ENCODE assay signal across 8 cellular contexts in genomic region chr9:96009690-96010477, GRCh38.
A peak's percentile ranks its signal among the peaks of the same experiment; 100 is the strongest.
DNase-seq lines count a peak whose midpoint lies in the region; ATAC-seq, FAIRE-seq and TF ChIP-seq lines count a peak whose summit lies in the region.

No MANE protein-coding gene starts in this region.

- no peaks in the 10 kb centered on the region for H3K27me3 Mint-ChIP-seq in T-helper 2 cell treated with Interferon-gamma antibody and Interleukin-4, amounts not matched to agents 5 μg/mL and 100 μg/mL, for 36 hours (ENCODE audit: low read depth)

- ATAC-seq in GM18502 (IDR thresholded peaks at IDR 0.05; ENCODE audit: poor library complexity, unreplicated experiment) = no peak
- no peak for ATAC-seq in HG03039 (IDR thresholded peaks at IDR 0.05; ENCODE audit: unreplicated experiment)

- no peak for TF ChIP-seq POLR2A in H54 (IDR thresholded peaks at IDR 0.05; ENCODE audit: low read depth, low read length)

- no peak for DNase-seq in H54 (ENCODE audit: insufficient read length, low spot score)
- peak; percentile 66 for DNase-seq in T-helper 2 cell treated with Interferon-gamma antibody and Interleukin-4, amounts not matched to agents 5 μg/mL and 100 μg/mL, for 36 hours (ENCODE audit: low spot score)
- DNase-seq in astrocyte of the spinal cord (ENCODE audit: low read depth, low spot score) = peak; percentile 29
- DNase-seq in stimulated activated CD4-positive, alpha-beta T cell treated with anti-CD3 and anti-CD28 coated beads, Interleukin-15, amount 100 ng/mL, for 24 hours = peak; percentile 56
- no peak for DNase-seq in anterior cingulate cortex (lab: John Stamatoyannopoulos, UW)
- DNase-seq in 8988T = no peak

- peaks cover 34% of the 10 kb centered on the region for H3K36me3 Mint-ChIP-seq in T-helper 2 cell treated with Interferon-gamma antibody and Interleukin-4, amounts not matched to agents 5 μg/mL and 100 μg/mL, for 36 hours (ENCODE audit: low read depth)

- peak; percentile 84 for FAIRE-seq in H54 (lab: Jason Lieb, UNC)

- no peak for TF ChIP-seq CTCF in astrocyte of the spinal cord (IDR thresholded peaks at IDR 0.05; ENCODE audit: low read depth, low read length)

- H3K4me3 ChIP-seq in astrocyte of the spinal cord (ENCODE audit: low read depth, low read length) = no peak overlapping the region

- peaks cover 5% of the 10 kb centered on the region for H3K9me3 Mint-ChIP-seq in T-helper 2 cell treated with Interferon-gamma antibody and Interleukin-4, amounts not matched to agents 5 μg/mL and 100 μg/mL, for 36 hours

- in situ Hi-C loops in astrocyte of the spinal cord (cut with HindIII; ENCODE audit: low sequenced_read_pairs) = no loop called here

- peaks cover 54% of the 10 kb centered on the region for H3K4me1 Mint-ChIP-seq in T-helper 2 cell treated with Interferon-gamma antibody and Interleukin-4, amounts not matched to agents 5 μg/mL and 100 μg/mL, for 36 hours (ENCODE audit: low read depth)

- peak overlapping the region; percentile 99 for H3K27ac Mint-ChIP-seq in T-helper 2 cell treated with Interferon-gamma antibody and Interleukin-4, amounts not matched to agents 5 μg/mL and 100 μg/mL, for 36 hours

- H3K4me3 Mint-ChIP-seq in T-helper 2 cell treated with Interferon-gamma antibody and Interleukin-4, amounts not matched to agents 5 μg/mL and 100 μg/mL, for 36 hours = peak overlapping the region; percentile 71

Comparison
In these comparisons a context has a peak if more than half of its experiments do, and no peak if none do; other contexts are left out.
1. DNase-seq: peak in T-helper 2 cell treated with Interferon-gamma antibody and Interleukin-4, amounts not matched to agents 5 μg/mL and 100 μg/mL, for 36 hours (single experiment), astrocyte of the spinal cord (single experiment) and stimulated activated CD4-positive, alpha-beta T cell treated with anti-CD3 and anti-CD28 coated beads, Interleukin-15, amount 100 ng/mL, for 24 hours (single experiment); none in H54 (single experiment), anterior cingulate cortex (0 of 58) and 8988T (single experiment).